In the genomic region with DNA sequence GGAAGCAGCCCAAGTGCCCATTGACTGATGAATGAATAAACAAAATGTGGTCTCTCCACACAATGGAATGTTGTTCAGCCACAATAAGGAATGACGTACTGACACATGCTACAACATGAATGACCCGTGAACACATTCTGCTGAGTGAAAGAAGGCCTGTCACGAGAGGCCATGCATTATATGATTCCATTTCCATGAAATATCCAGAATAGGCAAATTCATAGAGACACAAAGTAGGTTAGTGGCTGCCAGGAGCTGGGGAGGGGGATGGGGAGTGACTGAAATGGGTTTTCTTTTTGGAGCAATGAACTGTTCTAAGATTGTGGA, we compare ENCODE assay signal across 11 cellular contexts. TPM values are rescaled to one million over a fixed set of nuclear protein-coding genes. Genes with fewer than 3 reads are reported as not detected.
DNase-seq lines count a peak whose midpoint lies in the region; ATAC-seq and TF ChIP-seq lines count a peak whose summit lies in the region.
"Had no signal": no experiment of that assay in that cellular context is flagged by ENCODE, and none has a peak within 500 bp of the region (broad histone marks: within the 10 kb centered on the region; RNA-seq: fewer than 3 reads in every experiment).

No MANE protein-coding gene starts in this region.

- no peak overlapping the region for H3K4me3 ChIP-seq in CD8-positive, alpha-beta T cell (ENCODE audit: low read depth, low read length)
- H3K4me3 ChIP-seq in right lobe of liver = no peak overlapping the region

- peaks cover 77% of the 10 kb centered on the region for H3K36me3 Mint-ChIP-seq in CD8-positive, alpha-beta T cell

- no peak for ATAC-seq in CD8-positive, alpha-beta T cell
- ATAC-seq in GM19463 (IDR thresholded peaks at IDR 0.05; ENCODE audit: unreplicated experiment) = no peak
- no peak for ATAC-seq in right lobe of liver

- no peaks in the 10 kb centered on the region for H3K27me3 Mint-ChIP-seq in CD8-positive, alpha-beta T cell (ENCODE audit: low read depth)

- no peaks in the 10 kb centered on the region for H3K9me3 ChIP-seq in CD8-positive, alpha-beta T cell (ENCODE audit: low read length)
- no peaks in the 10 kb centered on the region for H3K9me3 ChIP-seq in right lobe of liver

- H3K27ac ChIP-seq in CD8-positive, alpha-beta T cell (ENCODE audit: low read depth, low read length) = no peak overlapping the region
- H3K27ac ChIP-seq in epithelial cell of prostate (peak overlapping the region; percentile 94), right lobe of liver (no peak overlapping the region)
- H3K27ac ChIP-seq: WERI-Rb-1 had no signal

- TF ChIP-seq POLR2A in right lobe of liver (IDR thresholded peaks at IDR 0.05) = no peak

- POLR2A ChIA-PET in CD8-positive, alpha-beta T cell (lab: Charles Lee) = no interaction called here

- intact Hi-C loops in CD8-positive, alpha-beta T cell (cut with DNase I, micrococcal nuclease) = no loop called here
- intact Hi-C loops in right lobe of liver (cut with DNase I) = no loop called here

- peaks cover 16% of the 10 kb centered on the region for H3K36me3 ChIP-seq in CD8-positive, alpha-beta T cell (ENCODE audit: insufficient read depth, low read length)
- peaks cover 0 to 31% (median 12%) of the 10 kb centered on the region in 4 donors for H3K36me3 ChIP-seq in right lobe of liver

- CTCF ChIA-PET in CD8-positive, alpha-beta T cell (lab: Charles Lee) = no interaction called here

- no peak overlapping the region for H3K4me3 Mint-ChIP-seq in CD8-positive, alpha-beta T cell

- H3K27ac Mint-ChIP-seq in CD8-positive, alpha-beta T cell = peak overlapping the region; percentile 53

- H3K27me3 ChIP-seq in CD8-positive, alpha-beta T cell (ENCODE audit: insufficient read depth, low read length) = no peaks in the 10 kb centered on the region
- H3K27me3 ChIP-seq in right lobe of liver = no peaks in the 10 kb centered on the region

- WGBS in right lobe of liver (ENCODE audit: insufficient coverage, low coverage, low lambda C conversion rate, missing lambda C conversion rate) = 74% methylated on average over 3 of the region's 3 CpGs

- no peak for TF ChIP-seq CTCF in CD8-positive, alpha-beta T cell (IDR thresholded peaks at IDR 0.05)
- no peak for TF ChIP-seq CTCF in right lobe of liver (IDR thresholded peaks at IDR 0.05)

- no peaks in the 10 kb centered on the region for H3K9me3 Mint-ChIP-seq in CD8-positive, alpha-beta T cell

- DNase-seq in CD8-positive, alpha-beta T cell = no peak
- DNase-seq in NCI-H526 treated with DMSO at 0.1 percent for 48 hours (lab: John Stamatoyannopoulos, UW) = peak; percentile 71
- DNase-seq in epithelial cell of prostate (ENCODE audit: low read depth, low spot score) = peak; percentile 92
- peak in 35 of 56 donors; percentile 11 to 75 (median 41) for DNase-seq in nucleus accumbens (lab: John Stamatoyannopoulos, UW)
- no peak for DNase-seq in UCSD-AML1 (lab: John Stamatoyannopoulos, UW; ENCODE audit: unreplicated experiment)
- DNase-seq in NCI-H1417 (lab: John Stamatoyannopoulos, UW) = no peak
- DNase-seq in right lobe of liver = no peak
- DNase-seq: activated naive CD4-positive, alpha-beta T cell; stimulated activated naive CD4-positive, alpha-beta T cell treated with Interleukin-2 at 50 U/mL for 16 hours; WERI-Rb-1 had no signal

- H3K4me1 Mint-ChIP-seq in CD8-positive, alpha-beta T cell (ENCODE audit: low read depth) = peaks cover 18% of the 10 kb centered on the region

- H3K4me1 ChIP-seq in CD8-positive, alpha-beta T cell (ENCODE audit: insufficient read depth, low read length) = no peaks in the 10 kb centered on the region
- H3K4me1 ChIP-seq in right lobe of liver = peaks cover 0 to 5% (median 0%) of the 10 kb centered on the region in 4 donors

RNA-seq across cellular contexts. Expression of gene BICD2, which starts 41.4 kb away (rescaled TPM):
- total RNA-seq in CD8-positive, alpha-beta T cell = 10 to 100 TPM; 15.1 to 15.6 TPM
- 10 to 100 TPM in 3 of 6 experiments, 1 to 10 TPM in 3; 6.3 to 14.9 (median 9.8) TPM for total RNA-seq in right lobe of liver

RNA-seq across cellular contexts. Expression of gene IPPK, which starts 53.3 kb away (rescaled TPM):
- 10 to 100 TPM; 12.2 to 12.8 TPM for total RNA-seq in CD8-positive, alpha-beta T cell
- total RNA-seq in right lobe of liver = 1 to 10 TPM; 2.4 to 4.9 (median 3.7) TPM

Comparison
In these comparisons a context has a peak if more than half of its experiments do, and no peak if none do; other contexts are left out.
1. DNase-seq: peak in NCI-H526 treated with DMSO at 0.1 percent for 48 hours (single experiment), epithelial cell of prostate (single experiment) and nucleus accumbens (35 of 56); none in CD8-positive, alpha-beta T cell (0 of 7), UCSD-AML1 (single experiment), NCI-H1417 (0 of 3) and right lobe of liver (0 of 3).